38 cellular contexts compared by ENCODE assay signal in the genomic region with DNA sequence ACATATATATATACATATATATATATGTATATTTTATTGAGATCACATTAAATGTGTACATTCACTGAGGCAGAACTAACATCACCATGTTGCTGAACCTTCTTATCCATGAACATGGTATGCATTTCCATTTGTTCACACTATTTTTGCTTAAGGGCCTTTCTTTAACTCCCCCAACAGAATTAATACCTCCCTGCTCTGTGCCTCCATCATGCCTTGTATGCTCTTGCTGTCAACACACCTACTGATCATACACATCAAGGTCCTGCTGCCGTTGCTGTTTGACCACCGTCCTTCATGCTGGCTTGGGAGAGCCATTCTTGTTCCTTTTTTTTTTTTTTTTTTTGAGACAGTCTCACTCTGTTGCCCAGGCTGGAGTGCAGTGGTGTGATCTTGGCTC. TPM values are rescaled to one million over a fixed set of nuclear protein-coding genes. Genes with fewer than 3 reads are reported as not detected.
"Had no signal": no experiment of that assay in that cellular context is flagged by ENCODE, and none has a peak within 500 bp of the region (broad histone marks: within the 10 kb centered on the region; RNA-seq: fewer than 3 reads in every experiment).

No MANE protein-coding gene starts in this region.

- H3K36me3 ChIP-seq: adrenal gland, ascending aorta, brain microvascular endothelial cell, breast epithelium, cardiac muscle cell had no signal

- H3K27ac ChIP-seq: adrenal gland, ascending aorta, body of pancreas, brain microvascular endothelial cell, breast epithelium, cardiac muscle cell had no signal

- FAIRE-seq: astrocyte, bronchial epithelial cell, colon had no signal

- H3K9me3 ChIP-seq: adrenal gland, body of pancreas had no signal

- ATAC-seq: activated naive CD4-positive, alpha-beta T cell treated with anti-CD3 and anti-CD28 coated beads, Interleukin-2, amount 50 U/mL, for 72 hours; activated naive CD8-positive, alpha-beta T cell treated with anti-CD3 and anti-CD28 coated beads, Interleukin-2, amount 50 U/mL, for 24 hours; activated T-cell treated with anti-CD3 and anti-CD28 coated beads, Interleukin-2, amount 50 U/mL, for 4 hours; activated T-cell treated with anti-CD3 and anti-CD28 coated beads, Interleukin-2, amount 50 U/mL, for 72 hours; activated T-helper 17 cell treated with anti-CD3 and anti-CD28 coated beads, Interleukin-2, amount 50 U/mL, for 72 hours; body of pancreas had no signal

- H3K4me1 ChIP-seq: adrenal gland, ascending aorta, body of pancreas, breast epithelium had no signal

- H3K4me3 ChIP-seq: adrenal gland, ascending aorta, body of pancreas, breast epithelium, cardiac muscle cell had no signal

- DNase-seq: activated effector memory CD4-positive, alpha-beta T cell treated with anti-CD3 and anti-CD28 coated beads, Interleukin-2, amount 50 U/mL, for 16 hours; activated effector memory CD4-positive, alpha-beta T cell treated with Interleukin-2 at 50 U/mL for 16 hours; activated gamma-delta T cell; activated gamma-delta T cell treated with Interleukin-2 at 50 U/mL for 16 hours; activated naive CD4-positive, alpha-beta T cell; activated naive CD4-positive, alpha-beta T cell treated with anti-CD3 and anti-CD28 coated beads for 36 hours; activated naive CD4-positive, alpha-beta T cell treated with anti-CD3 and anti-CD28 coated beads, Interleukin-2, amount 10 ng/mL, durations not matched to agents 7 days and 5 days; activated naive CD4-positive, alpha-beta T cell treated with anti-CD3 and anti-CD28 coated beads, Interleukin-2, amount 50 U/mL, for 16 hours; activated naive CD4-positive, alpha-beta T cell treated with Interleukin-2 at 50 U/mL for 16 hours; activated naive CD8-positive, alpha-beta T cell treated with anti-CD3 and anti-CD28 coated beads for 36 hours; activated naive CD8-positive, alpha-beta T cell treated with anti-CD3 and anti-CD28 coated beads, Interleukin-2, amount 10 ng/mL, durations not matched to agents 7 days and 5 days; activated naive CD8-positive, alpha-beta T cell treated with anti-CD3 and anti-CD28 coated beads, Interleukin-2, amount 50 U/mL, for 24 hours; activated T-cell treated with anti-CD3 and anti-CD28 coated beads, Interleukin-2, amount 50 U/mL, for 4 hours; activated T-cell treated with anti-CD3 and anti-CD28 coated beads, Interleukin-2, amount 50 U/mL, for 48 hours; activated T-cell treated with anti-CD3 and anti-CD28 coated beads, Interleukin-2, amount 50 U/mL, for 72 hours; adrenal gland; amniotic stem cell; amygdala; anterior cingulate cortex; aorta; body of pancreas; brain microvascular endothelial cell; caudate nucleus; central memory CD4-positive, alpha-beta T cell; cerebellar nuclear complex had no signal

- H3K27me3 ChIP-seq: adrenal gland, ascending aorta, body of pancreas, breast epithelium, cardiac muscle cell had no signal

RNA-seq across cellular contexts. Expression of a gene that starts 50.4 kb away (rescaled TPM):
- total RNA-seq: activated naive CD4-positive, alpha-beta T cell treated with anti-CD3 and anti-CD28 coated beads for 36 hours; activated naive CD4-positive, alpha-beta T cell treated with anti-CD3 and anti-CD28 coated beads, Interleukin-2, amount 50 U/mL, for 72 hours; activated naive CD8-positive, alpha-beta T cell treated with anti-CD3 and anti-CD28 coated beads for 36 hours; activated naive CD8-positive, alpha-beta T cell treated with anti-CD3 and anti-CD28 coated beads, Interleukin-2, amount 10 ng/mL, durations not matched to agents 7 days and 5 days; activated T-cell treated with anti-CD3 and anti-CD28 coated beads, Interleukin-2, amount 50 U/mL, for 4 hours; activated T-cell treated with anti-CD3 and anti-CD28 coated beads, Interleukin-2, amount 50 U/mL, for 72 hours; activated T-helper 1 cell treated with anti-CD3 and anti-CD28 coated beads, Interleukin-12 subunit alpha, Interleukin-12 subunit beta, Interleukin-2, Interleukin-4 antibody, amounts not matched to agents 30 ng/mL and 10 ng/mL and 1 ng/mL, durations not matched to agents 14 hours and 24 hours and 36 hours; activated T-helper 17 cell treated with anti-CD3 and anti-CD28 coated beads, Interleukin-2, amount 50 U/mL, for 72 hours; activated T-helper 2 cell treated with anti-CD3 and anti-CD28 coated beads, Interferon-gamma antibody, Interleukin-2, Interleukin-4, amounts not matched to agents 10 μg/mL and 5 μg/mL and 100 μg/mL, durations not matched to agents 14 hours and 24 hours and 36 hours; adrenal gland; aorta; ascending aorta; astrocyte; body of pancreas; breast epithelium; bronchial epithelial cell; cardiac muscle cell; cardiac septum; cerebellum; chondrocyte had no signal
- polyA plus RNA-seq: adrenal gland, aorta, cardiac muscle cell had no signal
